19 cellular contexts compared by ENCODE assay signal in the genomic region with DNA sequence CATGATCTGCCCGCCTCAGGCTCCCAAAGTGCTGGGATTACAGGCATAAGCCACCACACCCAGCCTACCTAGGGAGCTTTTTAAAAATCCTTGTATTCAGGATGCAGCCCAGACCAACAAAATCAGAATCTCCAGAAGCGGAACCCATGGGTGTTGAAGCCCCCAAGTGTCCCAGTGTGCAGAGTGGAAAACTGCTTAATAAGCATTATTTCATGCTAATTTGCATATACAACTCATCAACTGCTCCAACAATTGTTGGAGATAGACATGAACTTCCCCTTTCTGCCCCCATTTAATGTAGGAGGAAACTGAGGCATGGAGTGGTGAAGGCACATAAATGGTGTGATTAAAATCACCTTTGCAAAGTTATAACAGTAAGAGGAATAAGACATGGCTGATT.
DNase-seq lines count a peak whose midpoint lies in the region; ATAC-seq, FAIRE-seq and TF ChIP-seq lines count a peak whose summit lies in the region.
"Had no signal": no experiment of that assay in that cellular context is flagged by ENCODE, and none has a peak within 500 bp of the region (broad histone marks: within the 10 kb centered on the region; RNA-seq: fewer than 3 reads in every experiment).

No MANE protein-coding gene starts in this region.

- intact Hi-C loops in K562 (cut with micrococcal nuclease) = no loop called here

- H3K27me3 ChIP-seq in AG04450 (ENCODE audit: control insufficient read depth, insufficient read depth, low read length) (no peaks in the 10 kb centered on the region), K562 (ENCODE audit: control insufficient read depth in 2 of 2, insufficient read depth in 2 of 2, low read length in 2 of 2) (peaks cover 0 to under 1% of the 10 kb centered on the region in 2 experiments; a peak in 1 of 5 replicates), BE2C (no peaks in the 10 kb centered on the region)
- H3K27me3 ChIP-seq: BLaER1 treated with 17β-estradiol and CSF1 and Interleukin-3, amounts not matched to agents 10 nM and 100 nM had no signal

- no peak overlapping the region for H3K9ac ChIP-seq in K562 (ENCODE audit: insufficient read depth in 1 of 2, low read depth in 2 of 2, low read length in 2 of 2)
- H3K9ac ChIP-seq: BLaER1 treated with 17β-estradiol and CSF1 and Interleukin-3, amounts not matched to agents 10 nM and 100 nM had no signal

- 36% methylated on average over 2 of the region's 2 CpGs for WGBS in A549 (ENCODE audit: missing lambda C conversion rate)
- 34% methylated on average over 2 of the region's 2 CpGs for WGBS in K562 (ENCODE audit: insufficient coverage, low coverage, missing lambda C conversion rate)

- no peak overlapping the region for H3K4me3 ChIP-seq in A549
- H3K4me3 ChIP-seq in AG04450 (ENCODE audit: low read depth, low read length) = no peak overlapping the region
- no peak overlapping the region for H3K4me3 ChIP-seq in K562
- H3K4me3 ChIP-seq in BE2C (ENCODE audit: low read depth, low read length) = no peak overlapping the region
- H3K4me3 ChIP-seq: BLaER1 treated with 17β-estradiol and CSF1 and Interleukin-3, amounts not matched to agents 10 nM and 100 nM had no signal

- DNase-seq in A549 (ENCODE audit: low read depth in 1 of 2, low spot score in 1 of 2) = no peak
- DNase-seq in AG04450 (ENCODE audit: low read depth, low spot score) = no peak
- DNase-seq in K562 (ENCODE audit: extremely low read depth in 1 of 4, low spot score in 3 of 4) = no peak
- no peak for DNase-seq in SK-N-DZ (ENCODE audit: low spot score)
- DNase-seq in BE2C = no peak
- DNase-seq: 8988T; Caco-2; Calu3; CD4-positive, alpha-beta T cell; CD8-positive, alpha-beta T cell; DMS79 treated with DMSO at 0.1 percent for 48 hours; GF-D8 had no signal

- no peak for TF ChIP-seq POLR2A in A549 (IDR thresholded peaks at IDR 0.05; ENCODE audit: low read length)
- TF ChIP-seq POLR2A in K562 (conservative IDR thresholded peaks at IDR 0.05) = no peak

- H3K9me3 ChIP-seq in A549 = no peaks in the 10 kb centered on the region
- no peaks in the 10 kb centered on the region; the same call in 1 of the 2 replicates for H3K9me3 ChIP-seq in AG04450 (ENCODE audit: control insufficient read depth, insufficient read depth, low read length)
- H3K9me3 ChIP-seq in K562 (replicated peaks; ENCODE audit: control insufficient read depth, insufficient read depth, low read depth, low read length) = no peaks in the 10 kb centered on the region
- H3K9me3 ChIP-seq in BE2C = no peaks in the 10 kb centered on the region
- H3K9me3 ChIP-seq: Caco-2 had no signal

- TF ChIP-seq RAD21 in A549 (conservative IDR thresholded peaks at IDR 0.05 in 1 of 2, IDR thresholded peaks at IDR 0.05 in 1 of 2) (no peak), K562 (CRISPR knock-in tag; conservative IDR thresholded peaks at IDR 0.05 in 1 of 2, IDR thresholded peaks at IDR 0.05 in 1 of 2) (no peak)

- TF ChIP-seq EP300 in A549 (IDR thresholded peaks at IDR 0.05) = no peak
- TF ChIP-seq EP300 in K562 (IDR thresholded peaks at IDR 0.05; ENCODE audit: low read length) = no peak

- H3K4me1 ChIP-seq in A549 = no peaks in the 10 kb centered on the region
- no peaks in the 10 kb centered on the region for H3K4me1 ChIP-seq in K562 (replicated peaks in 1 of 2; ENCODE audit: control insufficient read depth in 2 of 2, insufficient read depth in 2 of 2, low read length in 2 of 2)
- no peaks in the 10 kb centered on the region for H3K4me1 ChIP-seq in BE2C
- H3K4me1 ChIP-seq: Caco-2 had no signal

- no TSS peak for BruUV-seq in K562 (replicated peaks; lab: Mats Ljungman, UMichigan)

- H3K27ac ChIP-seq in A549 (no peak overlapping the region), AG04450 (ENCODE audit: low read depth, low read length) (peak overlapping the region; percentile 39), K562 (ENCODE audit: extremely low read depth, low read depth, low read length) (no peak overlapping the region)
- H3K27ac ChIP-seq: BLaER1 treated with 17β-estradiol and CSF1 and Interleukin-3, amounts not matched to agents 10 nM and 100 nM; C4-2B had no signal

- no peak for FAIRE-seq in A549 (lab: Jason Lieb, UNC)
- FAIRE-seq in K562 (lab: Jason Lieb, UNC) = no peak
- FAIRE-seq: A204.1, D721Med, G401.6, GM12891 had no signal

- POLR2A ChIA-PET in A549 (lab: Yijun Ruan, JAX) = no interaction called here
- POLR2A ChIA-PET in AG04450 (lab: Yijun Ruan, JAX) = no interaction called here
- POLR2A ChIA-PET in K562 (lab: Yijun Ruan, JAX) = interaction anchor here (0.6 to 0.7 kb wide), 2 partner anchors 52 to 341 kb away, joined by 3 to 4 read pairs; no protein-coding TSS in a partner anchor

- H3K36me3 ChIP-seq in K562 (ENCODE audit: control insufficient read depth, insufficient read depth, low read length) (no peaks in the 10 kb centered on the region), BE2C (no peaks in the 10 kb centered on the region)
- H3K36me3 ChIP-seq: BLaER1 treated with 17β-estradiol and CSF1 and Interleukin-3, amounts not matched to agents 10 nM and 100 nM had no signal

- no peaks in the 10 kb centered on the region for H3K79me2 ChIP-seq in K562 (ENCODE audit: control insufficient read depth, insufficient read depth, low read length)

- no peak overlapping the region for H2AFZ ChIP-seq in K562 (ENCODE audit: low read depth, low read length)

- TF ChIP-seq CTCF in A549 (IDR thresholded peaks at IDR 0.05) (no peak), AG04450 (IDR thresholded peaks at IDR 0.05; ENCODE audit: low read depth, low read length) (no peak), K562 (IDR thresholded peaks at IDR 0.05 in 2 of 3, conservative IDR thresholded peaks at IDR 0.05 in 1 of 3; ENCODE audit: insufficient read depth in 2 of 3, low read depth in 1 of 3, low read length in 3 of 3) (no peak), BE2C (IDR thresholded peaks at IDR 0.05; ENCODE audit: low read depth, low read length) (no peak)

- no peaks in the 10 kb centered on the region for H3K9me1 ChIP-seq in K562 (ENCODE audit: control insufficient read depth, insufficient read depth, low read length)

- in situ Hi-C loops in K562 (cut with MboI) = no loop called here

- no peak for ATAC-seq in A549
- no peak for ATAC-seq in K562
- no peak for ATAC-seq in GM18873 (IDR thresholded peaks at IDR 0.05; ENCODE audit: low FRiP score, unreplicated experiment)
- ATAC-seq: CD8-positive, alpha-beta T cell had no signal

- CTCF ChIA-PET in A549 (lab: Yijun Ruan, JAX) (no interaction called here), AG04450 (lab: Charles Lee) (no interaction called here), K562 (lab: Yijun Ruan, JAX; ENCODE audit: low intra/inter-chr PET ratio) (no interaction called here)

- H4K20me1 ChIP-seq in K562 (replicated peaks; ENCODE audit: control insufficient read depth, insufficient read depth, low read length) = no peaks in the 10 kb centered on the region
- H4K20me1 ChIP-seq: BLaER1 treated with 17β-estradiol and CSF1 and Interleukin-3, amounts not matched to agents 10 nM and 100 nM had no signal

- H3K4me2 ChIP-seq in A549 (no peak overlapping the region), K562 (ENCODE audit: insufficient read depth, low read length) (no peak overlapping the region)
- H3K4me2 ChIP-seq: BLaER1 treated with 17β-estradiol and CSF1 and Interleukin-3, amounts not matched to agents 10 nM and 100 nM had no signal

TF ChIP-seq in A549, 52 proteins besides CTCF, POLR2A, EP300 and RAD21:
- TF ChIP-seq RFX5 (IDR thresholded peaks at IDR 0.05) (no peak), KDM1A (IDR thresholded peaks at IDR 0.05; ENCODE audit: low read depth) (no peak), MAFK (IDR thresholded peaks at IDR 0.05; ENCODE audit: partially characterized antibody) (peak; percentile 89), JUNB (IDR thresholded peaks at IDR 0.05) (no peak), BHLHE40 (IDR thresholded peaks at IDR 0.05; ENCODE audit: low read depth, low read length) (no peak), CBX8 (IDR thresholded peaks at IDR 0.05) (no peak)

TF ChIP-seq in K562, 482 proteins besides CTCF, POLR2A, EP300 and RAD21 (continues in another document):
- TF ChIP-seq RBM14 (IDR thresholded peaks at IDR 0.05; ENCODE audit: borderline replicate concordance, insufficient read depth, low read depth, low read length) = no peak
- no peak for TF ChIP-seq RBM34 (IDR thresholded peaks at IDR 0.05; ENCODE audit: borderline replicate concordance, insufficient read depth, low read length)
- TF ChIP-seq BCOR (IDR thresholded peaks at IDR 0.05) = no peak
- peak; percentile 86 for TF ChIP-seq MAFK (IDR thresholded peaks at IDR 0.05; ENCODE audit: low read length)
- TF ChIP-seq PML (IDR thresholded peaks at IDR 0.05; ENCODE audit: low read length) = no peak
- TF ChIP-seq C11orf30 (IDR thresholded peaks at IDR 0.05; ENCODE audit: low read depth) = peak; percentile 74
- TF ChIP-seq, protein P1, sequence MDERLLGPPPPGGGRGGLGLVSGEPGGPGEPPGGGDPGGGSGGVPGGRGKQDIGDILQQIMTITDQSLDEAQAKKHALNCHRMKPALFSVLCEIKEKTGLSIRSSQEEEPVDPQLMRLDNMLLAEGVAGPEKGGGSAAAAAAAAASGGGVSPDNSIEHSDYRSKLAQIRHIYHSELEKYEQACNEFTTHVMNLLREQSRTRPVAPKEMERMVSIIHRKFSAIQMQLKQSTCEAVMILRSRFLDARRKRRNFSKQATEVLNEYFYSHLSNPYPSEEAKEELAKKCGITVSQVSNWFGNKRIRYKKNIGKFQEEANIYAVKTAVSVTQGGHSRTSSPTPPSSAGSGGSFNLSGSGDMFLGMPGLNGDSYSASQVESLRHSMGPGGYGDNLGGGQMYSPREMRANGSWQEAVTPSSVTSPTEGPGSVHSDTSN (CRISPR knock-in tag; IDR thresholded peaks at IDR 0.05; ENCODE audit: low read depth) = no peak
- TF ChIP-seq, protein P1 (tag; conservative IDR thresholded peaks at IDR 0.05; ENCODE audit: low read depth) = no peak
- TF ChIP-seq ZNF316 (IDR thresholded peaks at IDR 0.05) = peak; percentile 77
- peak; percentile 88 for TF ChIP-seq MAFF (IDR thresholded peaks at IDR 0.05; ENCODE audit: low read length)
